ENCODE assay signal across 9 cellular contexts in genomic region chr7:50307368-50308012, GRCh38. TPM values are rescaled to one million over a fixed set of nuclear protein-coding genes. Genes with fewer than 3 reads are reported as not detected.
DNase-seq lines count a peak whose midpoint lies in the region; ATAC-seq, FAIRE-seq and TF ChIP-seq lines count a peak whose summit lies in the region.
"Had no signal": no experiment of that assay in that cellular context is flagged by ENCODE, and none has a peak within 500 bp of the region (broad histone marks: within the 10 kb centered on the region; RNA-seq: fewer than 3 reads in every experiment).

No MANE protein-coding gene starts in this region.

- H3K27ac Mint-ChIP-seq in activated CD4-positive, alpha-beta T cell treated with anti-CD3 and anti-CD28 coated beads, Interleukin-2, amount 10 ng/mL, durations not matched to agents 7 days and 5 days, result peak overlapping the region; percentile 100
- H3K27ac Mint-ChIP-seq in natural killer cell (peak overlapping the region in 1 of 2 donors; percentile 98), Caco-2 (ENCODE audit: unreplicated experiment) (no peak overlapping the region)

- H3K36me3 ChIP-seq in Caco-2 (ENCODE audit: control insufficient read depth, insufficient read depth, low read length) (no peaks in the 10 kb centered on the region), kidney (ENCODE audit: control insufficient read depth in 1 of 2, insufficient read depth in 2 of 2, low read length in 2 of 2) (no peaks in the 10 kb centered on the region)
- H3K36me3 ChIP-seq: pancreas had no signal

- H3K27ac ChIP-seq in substantia nigra (ENCODE audit: low read depth, low read length, poor library complexity, severe bottlenecking), result no peak overlapping the region
- H3K27ac ChIP-seq in kidney (ENCODE audit: low read depth in 2 of 2, low read length in 2 of 2), result no peak overlapping the region

- TF ChIP-seq CTCF in natural killer cell (IDR thresholded peaks at IDR 0.05) (no peak), Caco-2 (IDR thresholded peaks at IDR 0.05; ENCODE audit: insufficient read depth in 1 of 2, low read depth in 1 of 2, low read length in 1 of 2, severe bottlenecking in 1 of 2, unreplicated experiment in 1 of 2) (no peak), kidney (IDR thresholded peaks at IDR 0.05; ENCODE audit: borderline replicate concordance, extremely low read depth, insufficient read depth) (no peak)

- H3K36me3 Mint-ChIP-seq in activated CD4-positive, alpha-beta T cell treated with anti-CD3 and anti-CD28 coated beads, Interleukin-2, amount 10 ng/mL, durations not matched to agents 7 days and 5 days (ENCODE audit: low read depth), result peaks cover 74% of the 10 kb centered on the region
- H3K36me3 Mint-ChIP-seq in natural killer cell, result no peaks in the 10 kb centered on the region
- H3K36me3 Mint-ChIP-seq in Caco-2 (ENCODE audit: insufficient read depth, unreplicated experiment), result no peaks in the 10 kb centered on the region

- H3K9me3 ChIP-seq in Caco-2 (no peaks in the 10 kb centered on the region), kidney (ENCODE audit: control insufficient read depth in 1 of 2, low read length in 2 of 2) (no peaks in the 10 kb centered on the region)
- H3K9me3 ChIP-seq: pancreas had no signal

- no peaks in the 10 kb centered on the region for H3K9me3 Mint-ChIP-seq in activated CD4-positive, alpha-beta T cell treated with anti-CD3 and anti-CD28 coated beads, Interleukin-2, amount 10 ng/mL, durations not matched to agents 7 days and 5 days
- H3K9me3 Mint-ChIP-seq in natural killer cell (no peaks in the 10 kb centered on the region), Caco-2 (ENCODE audit: unreplicated experiment) (no peaks in the 10 kb centered on the region)

- peak; percentile 37 for TF ChIP-seq POLR2A in GM15510 (IDR thresholded peaks at IDR 0.05; ENCODE audit: borderline replicate concordance, extremely low read depth, insufficient read length)

- H3K4me1 ChIP-seq in Caco-2, result no peaks in the 10 kb centered on the region
- no peaks in the 10 kb centered on the region for H3K4me1 ChIP-seq in kidney (ENCODE audit: control insufficient read depth in 1 of 2, insufficient read depth in 1 of 2, low read depth in 1 of 2, low read length in 2 of 2)

- no peaks in the 10 kb centered on the region for H3K27me3 Mint-ChIP-seq in activated CD4-positive, alpha-beta T cell treated with anti-CD3 and anti-CD28 coated beads, Interleukin-2, amount 10 ng/mL, durations not matched to agents 7 days and 5 days
- H3K27me3 Mint-ChIP-seq in natural killer cell (ENCODE audit: low read depth in 2 of 2) (no peaks in the 10 kb centered on the region), Caco-2 (ENCODE audit: insufficient read depth, unreplicated experiment) (peaks cover 9% of the 10 kb centered on the region)

- peak; percentile 80 for DNase-seq in activated CD4-positive, alpha-beta T cell treated with anti-CD3 and anti-CD28 coated beads, Interleukin-2, amount 10 ng/mL, durations not matched to agents 7 days and 5 days
- peak; percentile 48 for DNase-seq in natural killer cell
- DNase-seq in substantia nigra (lab: John Stamatoyannopoulos, UW), result no peak
- DNase-seq in Caco-2, result no peak
- no peak for DNase-seq in kidney
- DNase-seq: pancreas had no signal

- CTCF ChIA-PET in activated CD4-positive, alpha-beta T cell treated with anti-CD3 and anti-CD28 coated beads, Interleukin-2, amount 10 ng/mL, durations not matched to agents 7 days and 5 days (lab: Charles Lee), result interaction anchor here (0.9 to 19.7 kb wide), 12 partner anchors 8 to 99 kb away, joined by 3 to 200 read pairs (median 4); no protein-coding TSS in a partner anchor
- CTCF ChIA-PET in Caco-2 (lab: Charles Lee), result interaction anchor here (0.6 kb wide), 1 partner anchor 14 kb away, joined by 3 read pairs; no protein-coding TSS in a partner anchor

- POLR2A ChIA-PET in activated CD4-positive, alpha-beta T cell treated with anti-CD3 and anti-CD28 coated beads, Interleukin-2, amount 10 ng/mL, durations not matched to agents 7 days and 5 days (lab: Charles Lee), result interaction anchor here (0.8 to 1.6 kb wide), 5 partner anchors 9 to 101 kb away, joined by 4 read pairs; no protein-coding TSS in a partner anchor
- POLR2A ChIA-PET in Caco-2 (lab: Charles Lee), result no interaction called here

- BruUV-seq in Caco-2 (replicated peaks; lab: Mats Ljungman, UMichigan), result no TSS peak

- peak overlapping the region; percentile 97 for H3K4me3 Mint-ChIP-seq in activated CD4-positive, alpha-beta T cell treated with anti-CD3 and anti-CD28 coated beads, Interleukin-2, amount 10 ng/mL, durations not matched to agents 7 days and 5 days
- peak overlapping the region; percentile 99 for H3K4me3 Mint-ChIP-seq in natural killer cell
- H3K4me3 Mint-ChIP-seq in Caco-2 (ENCODE audit: unreplicated experiment), result no peak overlapping the region

- no peak for FAIRE-seq in kidney (lab: Jason Lieb, UNC)
- FAIRE-seq: pancreas had no signal

- H3K4me1 Mint-ChIP-seq in activated CD4-positive, alpha-beta T cell treated with anti-CD3 and anti-CD28 coated beads, Interleukin-2, amount 10 ng/mL, durations not matched to agents 7 days and 5 days, result peaks cover 20% of the 10 kb centered on the region
- H3K4me1 Mint-ChIP-seq in natural killer cell (peaks cover 65 to 75% of the 10 kb centered on the region in 2 donors), Caco-2 (ENCODE audit: low read depth, unreplicated experiment) (no peaks in the 10 kb centered on the region)

- intact Hi-C loops in natural killer cell (cut with micrococcal nuclease), result loop anchor here (1.0 to 2.0 kb wide), 5 partner anchors 9 to 56 kb away; no protein-coding TSS in a partner anchor
- intact Hi-C loops in Caco-2 (cut with micrococcal nuclease; ENCODE audit: unreplicated experiment), result no loop called here
- intact Hi-C loops in kidney (cut with DNase I), result no loop called here

- no peaks in the 10 kb centered on the region; the same call in 1 of the 2 replicates for H3K27me3 ChIP-seq in Caco-2 (replicated peaks; ENCODE audit: control insufficient read depth, insufficient read depth, low read length)

- no peak overlapping the region for H3K9ac ChIP-seq in kidney (ENCODE audit: low read length in 2 of 2)

- ATAC-seq in HG03103 (IDR thresholded peaks at IDR 0.05; ENCODE audit: low read depth, unreplicated experiment) (peak; percentile 31), natural killer cell (peak; percentile 39 to 63 (median 54)), HG03342 (IDR thresholded peaks at IDR 0.05; ENCODE audit: unreplicated experiment) (no peak)

- H3K4me3 ChIP-seq in Caco-2 (ENCODE audit: low read depth, low read length) (no peak overlapping the region), kidney (ENCODE audit: low read length in 2 of 2) (no peak overlapping the region)

RNA-seq across cellular contexts. Expression of gene IKZF1, which starts 3.0 kb away (rescaled TPM):
- 100 to 1,000 TPM; 379 to 406 TPM for total RNA-seq in activated CD4-positive, alpha-beta T cell treated with anti-CD3 and anti-CD28 coated beads, Interleukin-2, amount 10 ng/mL, durations not matched to agents 7 days and 5 days
- total RNA-seq in natural killer cell (100 to 1,000 TPM; 294 to 391 (median 350) TPM), Caco-2 (2022) (not detected in 2 replicates), kidney (36.8 TPM)
- polyA plus RNA-seq in kidney (ENCODE audit: insufficient read depth, low read depth, low replicate concordance), result 0.52 TPM

Comparison
In these comparisons a context has a peak if more than half of its experiments do, and no peak if none do; other contexts are left out.
1. DNase-seq: peak in activated CD4-positive, alpha-beta T cell treated with anti-CD3 and anti-CD28 coated beads, Interleukin-2, amount 10 ng/mL, durations not matched to agents 7 days and 5 days (single experiment) and natural killer cell (single experiment); none in substantia nigra (0 of 49), Caco-2 (0 of 2) and kidney (single experiment).
2. RNA of gene IKZF1, which starts 3.0 kb away (total RNA-seq): 379 to 406 TPM in activated CD4-positive, alpha-beta T cell treated with anti-CD3 and anti-CD28 coated beads, Interleukin-2, amount 10 ng/mL, durations not matched to agents 7 days and 5 days, 294 to 391 TPM in natural killer cell and 36.8 TPM in kidney (single experiment); not detected in Caco-2; every median in the first group is over 10 times any median in the second.